ENCODE assay signal across 9 cellular contexts in genomic region chr9:128078504-128079434, GRCh38. TPM values are rescaled to one million over a fixed set of nuclear protein-coding genes. Genes with fewer than 3 reads are reported as not detected.
DNase-seq lines count a peak whose midpoint lies in the region; ATAC-seq and TF ChIP-seq lines count a peak whose summit lies in the region.
"Had no signal": no experiment of that assay in that cellular context is flagged by ENCODE, and none has a peak within 500 bp of the region (broad histone marks: within the 10 kb centered on the region; RNA-seq: fewer than 3 reads in every experiment).

No MANE protein-coding gene starts in this region.

- H3K27me3 ChIP-seq in Caco-2 (replicated peaks; ENCODE audit: control insufficient read depth, insufficient read depth, low read length): no peaks in the 10 kb centered on the region
- H3K27me3 ChIP-seq in mammary epithelial cell (ENCODE audit: insufficient read depth, low read length): no peaks in the 10 kb centered on the region
- no peaks in the 10 kb centered on the region for H3K27me3 ChIP-seq in muscle layer of duodenum (ENCODE audit: low read depth, low read length)
- H3K27me3 ChIP-seq: heart left ventricle had no signal

- H3K9ac ChIP-seq in mammary epithelial cell (ENCODE audit: insufficient read depth, low read length): no peak overlapping the region

- POLR2A ChIA-PET in Caco-2 (lab: Charles Lee): interaction anchor here (0.5 to 1.5 kb wide), 5 partner anchors 10 to 98 kb away, joined by 4 to 11 read pairs (median 5); partner anchors contain the start of genes EEIG1, NAIF1 and SLC25A25

- BruUV-seq in Caco-2 (replicated peaks; lab: Mats Ljungman, UMichigan) (no TSS peak), mammary epithelial cell (replicated peaks; lab: Mats Ljungman, UMichigan) (no TSS peak)

- no peak overlapping the region for H3K4me2 ChIP-seq in mammary epithelial cell (ENCODE audit: insufficient read depth, low read depth, low read length)

- H3K27me3 Mint-ChIP-seq in Caco-2 (ENCODE audit: insufficient read depth, unreplicated experiment): no peaks in the 10 kb centered on the region

- ATAC-seq in HG03469 (IDR thresholded peaks at IDR 0.05; ENCODE audit: unreplicated experiment): no peak

- 89% methylated on average over 11 of the region's 11 CpGs for WGBS in mammary epithelial cell (ENCODE audit: low coverage, missing lambda C conversion rate)

- H4K20me1 ChIP-seq in mammary epithelial cell (ENCODE audit: insufficient read depth, low read length): no peaks in the 10 kb centered on the region

- H3K9me3 Mint-ChIP-seq in Caco-2 (ENCODE audit: unreplicated experiment): no peaks in the 10 kb centered on the region

- H3K4me1 Mint-ChIP-seq in Caco-2 (ENCODE audit: low read depth, unreplicated experiment): peaks cover 34% of the 10 kb centered on the region

- in situ Hi-C loops in mammary epithelial cell (cut with MboI; ENCODE audit: low sequenced_read_pairs in 2 of 2): no loop called here

- H3K79me2 ChIP-seq in mammary epithelial cell (ENCODE audit: insufficient read depth, low read length): peaks cover 49% of the 10 kb centered on the region

- no peak overlapping the region for H3K27ac ChIP-seq in mammary epithelial cell (ENCODE audit: insufficient read depth, low read depth, low read length)
- peak overlapping the region; percentile 43 for H3K27ac ChIP-seq in muscle layer of duodenum (ENCODE audit: low read length)

- no peaks in the 10 kb centered on the region for H3K9me3 ChIP-seq in Caco-2
- H3K9me3 ChIP-seq in mammary epithelial cell (replicated peaks; ENCODE audit: insufficient read depth, low read length): no peaks in the 10 kb centered on the region
- no peaks in the 10 kb centered on the region for H3K9me3 ChIP-seq in muscle layer of duodenum (ENCODE audit: control insufficient read depth in 1 of 2, low read length in 2 of 2)
- H3K9me3 ChIP-seq: heart left ventricle had no signal

- TF ChIP-seq CTCF in Caco-2 (IDR thresholded peaks at IDR 0.05; ENCODE audit: insufficient read depth in 1 of 2, low read depth in 1 of 2, low read length in 1 of 2, severe bottlenecking in 1 of 2, unreplicated experiment in 1 of 2): no peak
- no peak for TF ChIP-seq CTCF in mammary epithelial cell (conservative IDR thresholded peaks at IDR 0.05 in 1 of 2, IDR thresholded peaks at IDR 0.05 in 1 of 2; ENCODE audit: extremely low read depth in 1 of 2, insufficient read depth in 1 of 2, low read depth in 1 of 2, low read length in 2 of 2)

- intact Hi-C loops in Caco-2 (cut with micrococcal nuclease; ENCODE audit: unreplicated experiment): loop anchor here (1.0 kb wide), 1 partner anchor 11 kb away; the partner anchor contains the start of gene NAIF1
- intact Hi-C loops in mammary epithelial cell (cut with micrococcal nuclease): no loop called here

- H3K4me3 Mint-ChIP-seq in Caco-2 (ENCODE audit: unreplicated experiment): peak overlapping the region; percentile 56

- dilution Hi-C loops in mammary epithelial cell (cut with HindIII; ENCODE audit: low sequenced_read_pairs): loop anchor here (5.0 to 10.0 kb wide), 3 partner anchors 94 to 144 kb away; partner anchors contain the start of genes DPM2, EEIG1 and PIP5KL1

- H3K4me3 ChIP-seq in Caco-2 (ENCODE audit: low read depth, low read length): no peak overlapping the region
- H3K4me3 ChIP-seq in mammary epithelial cell (replicated peaks in 1 of 3; ENCODE audit: insufficient read depth in 1 of 3, low read depth in 2 of 3, low read length in 3 of 3): no peak overlapping the region
- peak overlapping the region in 1 of 2 donors; percentile 8 for H3K4me3 ChIP-seq in muscle layer of duodenum (ENCODE audit: low read depth in 1 of 2, low read length in 2 of 2)

- H3K36me3 ChIP-seq in Caco-2 (ENCODE audit: control insufficient read depth, insufficient read depth, low read length) (no peaks in the 10 kb centered on the region), mammary epithelial cell (ENCODE audit: insufficient read depth, low read length) (no peaks in the 10 kb centered on the region), muscle layer of duodenum (ENCODE audit: control insufficient read depth in 1 of 2, insufficient read depth in 2 of 2, low read length in 2 of 2) (no peaks in the 10 kb centered on the region)
- H3K36me3 ChIP-seq: heart left ventricle had no signal

- CTCF ChIA-PET in Caco-2 (lab: Charles Lee): interaction anchor here (0.6 to 1.5 kb wide), 8 partner anchors 12 to 1186 kb away, joined by 3 to 15 read pairs (median 5); partner anchors contain the start of gene NAIF1
- CTCF ChIA-PET in mammary epithelial cell (lab: Charles Lee; ENCODE audit: low non-redundant PET): interaction anchor here (0.6 kb wide), 1 partner anchor 120 kb away, joined by 3 read pairs; no protein-coding TSS in a partner anchor

- peak; percentile 66 to 78 for DNase-seq in Caco-2
- DNase-seq in NCI-H2196 (lab: John Stamatoyannopoulos, UW; ENCODE audit: unreplicated experiment): peak; percentile 45
- DNase-seq in mammary epithelial cell: peak; percentile 50
- no peak for DNase-seq in ecto neural progenitor cell (ENCODE audit: low spot score)
- DNase-seq in NCI-H1092 treated with DMSO at 0.1 percent for 48 hours (lab: John Stamatoyannopoulos, UW): no peak
- no peak for DNase-seq in NCI-H345 (lab: John Stamatoyannopoulos, UW)
- DNase-seq: heart left ventricle had no signal

- H3K27ac Mint-ChIP-seq in Caco-2 (ENCODE audit: unreplicated experiment): peak overlapping the region; percentile 86

- H3K36me3 Mint-ChIP-seq in Caco-2 (ENCODE audit: insufficient read depth, unreplicated experiment): peaks cover 12% of the 10 kb centered on the region

- no peak overlapping the region for H2AFZ ChIP-seq in mammary epithelial cell (ENCODE audit: low read depth, low read length)

- H3K4me1 ChIP-seq in Caco-2: peaks cover 35% of the 10 kb centered on the region
- peaks cover 14% of the 10 kb centered on the region for H3K4me1 ChIP-seq in mammary epithelial cell (ENCODE audit: insufficient read depth, low read length)
- H3K4me1 ChIP-seq in muscle layer of duodenum (ENCODE audit: control insufficient read depth in 1 of 2, insufficient read depth in 2 of 2, low read length in 2 of 2): peaks cover 9 to 31% of the 10 kb centered on the region in 2 donors

RNA-seq across cellular contexts. Expression of gene SLC25A25, which starts 10.7 kb away (rescaled TPM):
- total RNA-seq in Caco-2 (2022): 16.5 and 18.5 TPM in 2 replicates
- 10 to 100 TPM; 10.8 to 12.8 TPM for total RNA-seq in mammary epithelial cell
- 5.0 TPM for polyA plus RNA-seq in mammary epithelial cell
- polyA minus RNA-seq in mammary epithelial cell: 13.0 TPM

RNA-seq across cellular contexts. Expression of gene NAIF1, which starts 11.6 kb away (rescaled TPM):
- total RNA-seq in Caco-2 (2022): 8.5 and 8.6 TPM in 2 replicates
- total RNA-seq in mammary epithelial cell: 1 to 10 TPM; 6.8 to 9.3 TPM
- polyA plus RNA-seq in mammary epithelial cell: 7.6 TPM
- polyA minus RNA-seq in mammary epithelial cell: 5.1 TPM

RNA-seq across cellular contexts. Expression of gene PTGES2, which starts 48.8 kb away (rescaled TPM):
- total RNA-seq in Caco-2 (2022) (114 and 123 TPM in 2 replicates), mammary epithelial cell (10 to 100 TPM; 39.7 to 70.1 TPM)
- 78.2 TPM for polyA plus RNA-seq in mammary epithelial cell
- 30.4 TPM for polyA minus RNA-seq in mammary epithelial cell

Comparison
In these comparisons a context has a peak if more than half of its experiments do, and no peak if none do; other contexts are left out.
1. DNase-seq: peak in Caco-2 (2 of 2), NCI-H2196 (single experiment) and mammary epithelial cell (single experiment); none in ecto neural progenitor cell (single experiment), NCI-H1092 treated with DMSO at 0.1 percent for 48 hours (single experiment) and NCI-H345 (single experiment).